ENCODE assay signal across 31 cellular contexts in genomic region chr2:80266231-80266630, GRCh38. TPM values are rescaled to one million over a fixed set of nuclear protein-coding genes. Genes with fewer than 3 reads are reported as not detected.
"Had no signal": no experiment of that assay in that cellular context is flagged by ENCODE, and none has a peak within 500 bp of the region (broad histone marks: within the 10 kb centered on the region; RNA-seq: fewer than 3 reads in every experiment).

No MANE protein-coding gene starts in this region.

- H3K36me3 ChIP-seq: neural progenitor cell, pancreas, right lobe of liver, spleen, stomach, suprapubic skin, tibial artery, transverse colon, upper lobe of right lung, vagina had no signal

- ATAC-seq: naive thymus-derived CD4-positive, alpha-beta T cell; natural killer cell; pancreas; psoas muscle; right cardiac atrium; stimulated activated naive B cell treated with anti-CD40 and anti-IgM and Interleukin-4, amounts not matched to agents 10 μg/mL and 1 μg/mL and 100 μg/mL, for 72 hours; upper lobe of right lung had no signal

- H3K36me3 Mint-ChIP-seq: natural killer cell; neural progenitor cell; stimulated activated naive B cell treated with anti-CD40 and anti-IgM and Interleukin-4, amounts not matched to agents 10 μg/mL and 1 μg/mL and 100 μg/mL, for 72 hours; type B pancreatic cell had no signal

- DNase-seq: naive thymus-derived CD4-positive, alpha-beta T cell; natural killer cell; psoas muscle; right cardiac atrium; right lobe of liver; spleen; stimulated activated CD4-positive, alpha-beta T cell treated with anti-CD3 and anti-CD28 coated beads, Interleukin-12 subunit alpha, Interleukin-12 subunit beta, amount 100 ng/mL, for 4 hours; stimulated activated CD4-positive, alpha-beta T cell treated with anti-CD3 and anti-CD28 coated beads, Interleukin-1b, Interleukin-23, amount 100 ng/mL, for 48 hours; stimulated activated CD4-positive, alpha-beta T cell treated with anti-CD3 and anti-CD28 coated beads, Interleukin-4, amount 100 ng/mL, for 1 hour; stimulated activated CD4-positive, alpha-beta T cell treated with anti-CD3 and anti-CD28 coated beads, Interleukin-4, amount 100 ng/mL, for 4 hours; stimulated activated CD8-positive, alpha-beta memory T cell treated with anti-CD3 and anti-CD28 coated beads, Interleukin-4, amount 100 ng/mL, for 48 hours; stimulated activated naive B cell treated with anti-CD40 and anti-IgM and Interleukin-4, amounts not matched to agents 10 μg/mL and 1 μg/mL and 100 μg/mL, for 72 hours; stimulated activated naive CD4-positive, alpha-beta T cell treated with Interleukin-2 at 50 U/mL for 16 hours; stomach; testis; tibial artery; transverse colon; upper lobe of right lung had no signal

- H3K27ac ChIP-seq: neural progenitor cell, pancreas, psoas muscle, right lobe of liver, skin epidermis, spleen, stomach, suprapubic skin, testis, tibial artery, transverse colon, upper lobe of right lung, vagina had no signal

- H3K4me3 ChIP-seq: neural progenitor cell, pancreas, psoas muscle, right lobe of liver, skin epidermis, smooth muscle cell, spleen, stomach, suprapubic skin, testis, tibial artery, transverse colon, upper lobe of right lung, vagina had no signal

- H3K4me1 ChIP-seq: neural progenitor cell, pancreas, psoas muscle, right lobe of liver, spleen, stomach, suprapubic skin, testis, tibial artery, upper lobe of right lung, vagina had no signal

- H3K9me3 Mint-ChIP-seq: nephron had no signal

- H3K27me3 ChIP-seq: neural progenitor cell, pancreas, right lobe of liver, spleen, stomach, suprapubic skin, testis, tibial artery, transverse colon, upper lobe of right lung, vagina had no signal

- H3K27ac Mint-ChIP-seq: naive thymus-derived CD4-positive, alpha-beta T cell; natural killer cell; nephron; neural progenitor cell; progenitor cell of endocrine pancreas; stimulated activated naive B cell treated with anti-CD40 and anti-IgM and Interleukin-4, amounts not matched to agents 10 μg/mL and 1 μg/mL and 100 μg/mL, for 72 hours; stimulated activated naive CD8-positive, alpha-beta T cell treated with anti-CD3 and anti-CD28 coated beads, Interleukin-15, Interleukin-2, amounts not matched to agents 100 ng/mL and 50 ng/mL, for 24 hours; type B pancreatic cell had no signal

- H3K4me1 Mint-ChIP-seq: naive thymus-derived CD4-positive, alpha-beta T cell; natural killer cell; nephron; neural progenitor cell; stimulated activated naive B cell treated with anti-CD40 and anti-IgM and Interleukin-4, amounts not matched to agents 10 μg/mL and 1 μg/mL and 100 μg/mL, for 72 hours had no signal

- H3K9me3 ChIP-seq: pancreas, psoas muscle, right lobe of liver, suprapubic skin, testis, tibial artery, transverse colon, upper lobe of right lung, vagina had no signal

- H3K4me3 Mint-ChIP-seq: naive thymus-derived CD4-positive, alpha-beta T cell; natural killer cell; nephron; neural progenitor cell; stimulated activated naive B cell treated with anti-CD40 and anti-IgM and Interleukin-4, amounts not matched to agents 10 μg/mL and 1 μg/mL and 100 μg/mL, for 72 hours; stimulated activated naive CD8-positive, alpha-beta T cell treated with anti-CD3 and anti-CD28 coated beads, Interleukin-15, Interleukin-2, amounts not matched to agents 100 ng/mL and 50 ng/mL, for 24 hours; type B pancreatic cell had no signal

RNA-seq across cellular contexts. Expression of gene LRRTM1, which starts 38.3 kb away (rescaled TPM):
- total RNA-seq: naive thymus-derived CD4-positive, alpha-beta T cell; natural killer cell; osteocyte; renal cortical epithelial cell; spleen; subcutaneous adipose tissue; upper lobe of right lung had no signal
- polyA plus RNA-seq: naive thymus-derived CD4-positive, alpha-beta T cell had no signal
